ENCODE assay signal across 22 cellular contexts in the genomic region with DNA sequence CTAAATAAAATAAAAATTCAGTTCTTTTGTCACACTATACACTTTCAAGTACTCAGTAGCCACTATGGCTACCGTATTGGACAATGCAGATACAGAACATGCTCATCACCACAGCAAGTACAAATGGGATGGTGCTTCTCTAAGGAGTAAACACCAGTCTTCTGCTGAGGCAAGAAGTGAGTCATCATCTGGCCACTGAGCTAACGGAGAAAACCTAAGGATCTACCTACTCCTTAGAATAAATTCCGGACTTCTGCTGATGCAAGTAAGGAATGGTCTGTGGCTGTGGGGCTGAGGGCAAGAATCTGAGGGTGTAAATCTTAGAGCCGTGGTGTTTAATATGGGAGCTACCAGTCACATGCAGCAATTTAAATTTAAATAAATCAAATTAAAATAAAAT. TPM values are rescaled to one million over a fixed set of nuclear protein-coding genes. Genes with fewer than 3 reads are reported as not detected.
"Had no signal": no experiment of that assay in that cellular context is flagged by ENCODE, and none has a peak within 500 bp of the region (broad histone marks: within the 10 kb centered on the region; RNA-seq: fewer than 3 reads in every experiment).

No MANE protein-coding gene starts in this region.

- H3K27me3 ChIP-seq: body of pancreas, spleen, suprapubic skin had no signal

- H3K36me3 Mint-ChIP-seq: WTC11 had no signal

- H3K9me3 Mint-ChIP-seq: activated CD4-positive, alpha-beta memory T cell treated with anti-CD3 and anti-CD28 coated beads, Interleukin-2, amount 10 ng/mL, durations not matched to agents 7 days and 5 days; activated T-cell treated with anti-CD3 and anti-CD28 coated beads, Interleukin-2, amount 50 U/mL, for 24 hours; central memory CD8-positive, alpha-beta T cell; stimulated activated naive CD8-positive, alpha-beta T cell treated with anti-CD3 and anti-CD28 coated beads, Interleukin-15, Interleukin-2, amounts not matched to agents 100 ng/mL and 50 ng/mL, for 24 hours; WTC11 had no signal

- ATAC-seq: body of pancreas, right lobe of liver had no signal

- H3K4me3 ChIP-seq: body of pancreas, prostate gland, right lobe of liver, spleen, suprapubic skin had no signal

- H3K4me3 Mint-ChIP-seq: activated CD4-positive, alpha-beta memory T cell treated with anti-CD3 and anti-CD28 coated beads, Interleukin-2, amount 10 ng/mL, durations not matched to agents 7 days and 5 days; activated T-cell treated with anti-CD3 and anti-CD28 coated beads, Interleukin-2, amount 50 U/mL, for 24 hours; central memory CD8-positive, alpha-beta T cell; stimulated activated naive CD8-positive, alpha-beta T cell treated with anti-CD3 and anti-CD28 coated beads, Interleukin-15, Interleukin-2, amounts not matched to agents 100 ng/mL and 50 ng/mL, for 24 hours; WTC11 had no signal

- H3K9me3 ChIP-seq: body of pancreas, prostate gland, right lobe of liver, spleen, suprapubic skin had no signal

- H3K36me3 ChIP-seq: prostate gland, right lobe of liver, spleen, suprapubic skin had no signal

- H3K27me3 Mint-ChIP-seq: activated CD4-positive, alpha-beta memory T cell treated with anti-CD3 and anti-CD28 coated beads, Interleukin-2, amount 10 ng/mL, durations not matched to agents 7 days and 5 days; central memory CD8-positive, alpha-beta T cell; stimulated activated naive CD8-positive, alpha-beta T cell treated with anti-CD3 and anti-CD28 coated beads, Interleukin-15, Interleukin-2, amounts not matched to agents 100 ng/mL and 50 ng/mL, for 24 hours had no signal

- H3K27ac ChIP-seq: body of pancreas, prostate gland, right lobe of liver, spleen, suprapubic skin had no signal

- H3K27ac Mint-ChIP-seq: activated CD4-positive, alpha-beta memory T cell treated with anti-CD3 and anti-CD28 coated beads, Interleukin-2, amount 10 ng/mL, durations not matched to agents 7 days and 5 days; activated T-cell treated with anti-CD3 and anti-CD28 coated beads, Interleukin-2, amount 50 U/mL, for 24 hours; stimulated activated naive CD8-positive, alpha-beta T cell treated with anti-CD3 and anti-CD28 coated beads, Interleukin-15, Interleukin-2, amounts not matched to agents 100 ng/mL and 50 ng/mL, for 24 hours; WTC11 had no signal

- DNase-seq: activated CD4-positive, alpha-beta memory T cell treated with anti-CD3 and anti-CD28 coated beads, Interleukin-2, amount 10 ng/mL, durations not matched to agents 7 days and 5 days; activated CD4-positive, alpha-beta T cell treated with anti-CD3 and anti-CD28 coated beads for 4 hours; activated naive CD4-positive, alpha-beta T cell treated with anti-CD3 and anti-CD28 coated beads, Interleukin-2, amount 50 U/mL, for 16 hours; activated T-cell treated with anti-CD3 and anti-CD28 coated beads, Interleukin-2, amount 50 U/mL, for 24 hours; body of pancreas; cortex of kidney; effector CD8-positive, alpha-beta T cell; hypothalamus; midbrain; right lobe of liver; spleen; T-helper 2 cell had no signal

- H3K4me1 Mint-ChIP-seq: activated CD4-positive, alpha-beta memory T cell treated with anti-CD3 and anti-CD28 coated beads, Interleukin-2, amount 10 ng/mL, durations not matched to agents 7 days and 5 days; central memory CD8-positive, alpha-beta T cell had no signal

- H3K4me1 ChIP-seq: body of pancreas, prostate gland, right lobe of liver, spleen, suprapubic skin had no signal

RNA-seq across cellular contexts. Expression of a gene that starts 11.3 kb away (rescaled TPM):
- total RNA-seq: activated CD4-positive, alpha-beta memory T cell treated with anti-CD3 and anti-CD28 coated beads, Interleukin-2, amount 10 ng/mL, durations not matched to agents 7 days and 5 days; body of pancreas; liver; myocyte; osteoblast; right lobe of liver; spleen; suprapubic skin; WTC11 had no signal
- polyA plus RNA-seq: adipose tissue, liver, neural cell, spleen had no signal

RNA-seq across cellular contexts. Expression of a gene that starts 56.0 kb away (rescaled TPM):
- total RNA-seq: activated CD4-positive, alpha-beta memory T cell treated with anti-CD3 and anti-CD28 coated beads, Interleukin-2, amount 10 ng/mL, durations not matched to agents 7 days and 5 days; myocyte had no signal
